Comparison of ENCODE assay signal across 30 cellular contexts in the genomic region with DNA sequence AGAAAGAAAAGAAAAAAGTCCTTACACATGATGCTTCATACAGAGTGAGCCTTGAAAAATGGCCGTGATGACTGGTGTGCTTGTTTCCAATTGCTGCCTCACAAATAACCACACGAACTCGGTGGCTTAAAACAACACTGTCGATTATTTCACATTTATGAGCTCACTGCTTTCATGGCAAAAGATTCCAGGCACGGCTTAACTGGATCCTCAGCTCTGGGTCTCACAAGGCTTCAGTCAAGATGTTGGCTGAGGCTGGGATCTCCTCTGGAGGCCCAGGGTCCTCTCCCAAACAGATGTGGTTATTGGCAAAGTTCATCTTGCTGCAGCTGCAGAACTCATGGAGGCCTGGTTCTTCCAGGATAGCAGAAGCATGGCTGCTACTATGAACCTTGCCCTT.
"Had no signal": no experiment of that assay in that cellular context is flagged by ENCODE, and none has a peak within 500 bp of the region (broad histone marks: within the 10 kb centered on the region; RNA-seq: fewer than 3 reads in every experiment).

No MANE protein-coding gene starts in this region.

- H3K27me3 ChIP-seq: colonic mucosa, esophagus squamous epithelium, foreskin keratinocyte, gastrocnemius medialis, hepatocyte had no signal

- H3K4me2 ChIP-seq: hepatocyte had no signal

- H3K4me3 ChIP-seq: colonic mucosa, coronary artery, dorsolateral prefrontal cortex, esophagus muscularis mucosa, esophagus squamous epithelium, gastrocnemius medialis, gastroesophageal sphincter, heart left ventricle, heart right ventricle, hepatocyte had no signal

- DNase-seq: colonic mucosa; cortex of kidney; dermis blood vessel endothelial cell; dorsolateral prefrontal cortex; effector CD4-positive, alpha-beta T cell; effector CD8-positive, alpha-beta T cell; effector memory CD4-positive, alpha-beta T cell; effector memory CD8-positive, alpha-beta T cell; endodermal cell; erythroblast; esophagus squamous epithelium; foreskin fibroblast; foreskin keratinocyte; foreskin melanocyte; gastrocnemius medialis; glutamatergic neuron; head of caudate nucleus; heart left ventricle; heart right ventricle; hippocampal formation had no signal

- ATAC-seq: effector memory CD8-positive, alpha-beta T cell; esophagus mucosa; foreskin keratinocyte; gastrocnemius medialis; gastroesophageal sphincter; heart left ventricle; heart right ventricle had no signal

- H3K79me2 ChIP-seq: hepatocyte had no signal

- FAIRE-seq: colon, endometrium, endothelial cell of umbilical vein, frontal cortex had no signal

- H2AFZ ChIP-seq: hepatocyte had no signal

- H3K4me1 ChIP-seq: colonic mucosa, foreskin keratinocyte, gastrocnemius medialis, gastroesophageal sphincter had no signal

- H3K36me3 ChIP-seq: colonic mucosa, esophagus muscularis mucosa, esophagus squamous epithelium, gastrocnemius medialis, gastroesophageal sphincter, heart left ventricle, heart right ventricle had no signal

- H3K27ac ChIP-seq: colonic mucosa, coronary artery, dorsolateral prefrontal cortex, epithelial cell of prostate, esophagus muscularis mucosa, esophagus squamous epithelium, foreskin keratinocyte, gastrocnemius medialis, gastroesophageal sphincter, heart left ventricle, heart right ventricle, hepatocyte had no signal

- H3K9me3 ChIP-seq: colonic mucosa, esophagus muscularis mucosa, esophagus squamous epithelium, gastrocnemius medialis, gastroesophageal sphincter, heart left ventricle, heart right ventricle had no signal
